23 cellular contexts compared by ENCODE assay signal in the genomic region with DNA sequence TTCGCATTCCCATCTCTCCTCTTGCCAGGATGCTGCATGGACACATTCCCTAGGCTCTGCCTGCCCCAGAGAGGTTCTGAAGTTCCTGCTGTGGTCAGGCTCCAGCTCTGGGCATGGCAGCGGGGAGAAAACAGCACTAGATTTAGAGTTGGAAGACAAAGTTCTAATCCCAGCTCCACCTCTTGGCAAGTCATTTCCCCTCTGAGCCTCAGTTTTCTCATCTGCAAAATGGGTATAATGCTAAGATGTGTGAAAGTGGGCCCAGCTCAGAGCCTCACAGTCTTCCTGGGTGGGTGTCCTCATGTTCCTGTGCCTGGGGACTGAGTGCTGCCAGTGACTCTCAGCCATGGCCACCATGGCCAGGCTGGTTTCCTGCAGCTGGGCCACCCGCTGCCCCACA. TPM values are rescaled to one million over a fixed set of nuclear protein-coding genes. Genes with fewer than 3 reads are reported as not detected.
DNase-seq lines count a peak whose midpoint lies in the region; ATAC-seq, FAIRE-seq and TF ChIP-seq lines count a peak whose summit lies in the region.
"Had no signal": no experiment of that assay in that cellular context is flagged by ENCODE, and none has a peak within 500 bp of the region (broad histone marks: within the 10 kb centered on the region; RNA-seq: fewer than 3 reads in every experiment).

No MANE protein-coding gene starts in this region.

- H4K20me1 ChIP-seq in H1 (replicated peaks in 1 of 2; ENCODE audit: control insufficient read depth in 1 of 2, insufficient read depth in 2 of 2, low read length in 2 of 2) (peaks cover 3 to 18% of the 10 kb centered on the region in 2 experiments), osteoblast (ENCODE audit: insufficient read depth, low read length) (peaks cover 26% of the 10 kb centered on the region)

- no peak for TF ChIP-seq EP300 in H1 (IDR thresholded peaks at IDR 0.05; ENCODE audit: borderline replicate concordance in 1 of 2, low read depth in 2 of 2, low read length in 2 of 2)

- H3K27ac Mint-ChIP-seq in WTC11, result peak overlapping the region; percentile 40; the same call in 1 of the 2 replicates
- H3K27ac Mint-ChIP-seq: B cell; CD4-positive, alpha-beta T cell; CD8-positive, alpha-beta T cell had no signal

- H3K18ac ChIP-seq in H1 (ENCODE audit: extremely low read depth, low read length), result no peak overlapping the region

- H3K4me1 Mint-ChIP-seq in WTC11, result peaks cover 27% of the 10 kb centered on the region
- H3K4me1 Mint-ChIP-seq: B cell had no signal

- CTCF ChIA-PET in WTC11 (lab: Charles Lee) (interaction anchor here (0.6 to 2.1 kb wide), 6 partner anchors 23 to 256 kb away, joined by 3 to 6 read pairs (median 3); no protein-coding TSS in a partner anchor), H1 (lab: Charles Lee; ENCODE audit: partially characterized antibody) (interaction anchor here (0.5 to 2.0 kb wide), 6 partner anchors 9 to 675 kb away, joined by 3 to 16 read pairs (median 4); no protein-coding TSS in a partner anchor)

- no peak for TF ChIP-seq POLR2A in heart left ventricle (IDR thresholded peaks at IDR 0.05)
- no peak for TF ChIP-seq POLR2A in H1 (IDR thresholded peaks at IDR 0.05; ENCODE audit: control extremely low read depth in 1 of 2, low read depth in 2 of 2, low read length in 2 of 2)

- H3K27me3 Mint-ChIP-seq in WTC11 (ENCODE audit: low read depth), result no peaks in the 10 kb centered on the region
- H3K27me3 Mint-ChIP-seq: B cell; CD4-positive, alpha-beta T cell had no signal

- H3K27me3 ChIP-seq in heart left ventricle, result no peaks in the 10 kb centered on the region
- no peaks in the 10 kb centered on the region; a peak in 1 of 7 replicates for H3K27me3 ChIP-seq in H1 (replicated peaks in 1 of 4; ENCODE audit: control insufficient read depth in 3 of 4, extremely low read depth in 1 of 4, insufficient read depth in 3 of 4, low read length in 3 of 4)
- H3K27me3 ChIP-seq in osteoblast (ENCODE audit: insufficient read depth, low read length), result no peaks in the 10 kb centered on the region
- no peaks in the 10 kb centered on the region for H3K27me3 ChIP-seq in SJCRH30
- H3K27me3 ChIP-seq: BLaER1 treated with 17β-estradiol and CSF1 and Interleukin-3, amounts not matched to agents 10 nM and 100 nM had no signal

- H3K36me3 ChIP-seq in heart left ventricle (peaks cover 0 to 29% (median 8%) of the 10 kb centered on the region in 9 donors), H1 (ENCODE audit: control insufficient read depth in 2 of 4, insufficient read depth in 4 of 4, low read length in 3 of 4) (no peaks in the 10 kb centered on the region; a peak in 2 of 8 replicates), osteoblast (ENCODE audit: insufficient read depth, low read length) (no peaks in the 10 kb centered on the region), SJCRH30 (no peaks in the 10 kb centered on the region)

- no peak for TF ChIP-seq RAD21 in H1 (IDR thresholded peaks at IDR 0.05 in 1 of 2, conservative IDR thresholded peaks at IDR 0.05 in 1 of 2; ENCODE audit: low read depth in 2 of 2, low read length in 2 of 2)

- H2BK5ac ChIP-seq in H1 (ENCODE audit: low read depth, low read length), result no peak overlapping the region

- no peak overlapping the region for H2BK20ac ChIP-seq in H1 (ENCODE audit: low read length)

- H3K4me3 Mint-ChIP-seq in WTC11, result no peak overlapping the region
- H3K4me3 Mint-ChIP-seq: B cell; CD4-positive, alpha-beta T cell; CD8-positive, alpha-beta T cell had no signal

- no peaks in the 10 kb centered on the region for H3K23me2 ChIP-seq in H1 (ENCODE audit: low read depth, low read length)

- H3K36me3 Mint-ChIP-seq in WTC11, result no peaks in the 10 kb centered on the region; the same call in 1 of the 2 replicates

- no peak overlapping the region for H4K5ac ChIP-seq in H1 (ENCODE audit: insufficient read length, low read depth, low read length)

- POLR2A ChIA-PET in WTC11 (lab: Charles Lee) (interaction anchor here (0.5 to 1.2 kb wide), 2 partner anchors 10 to 105 kb away, joined by 3 to 10 read pairs; partner anchors contain the start of gene PEPD), H1 (lab: Charles Lee; ENCODE audit: partially characterized antibody) (interaction anchor here (0.6 to 2.1 kb wide), 5 partner anchors 9 to 110 kb away, joined by 3 to 14 read pairs (median 3); partner anchors contain the start of genes CHST8 and PEPD)

- peaks cover 0 to 34% of the 10 kb centered on the region in 2 experiments; a peak in 3 of 4 replicates for H3K79me2 ChIP-seq in H1 (ENCODE audit: control insufficient read depth in 1 of 2, insufficient read depth in 2 of 2, low read length in 2 of 2)
- peaks cover 46% of the 10 kb centered on the region for H3K79me2 ChIP-seq in osteoblast (ENCODE audit: insufficient read depth, low read length)

- H3K4me2 ChIP-seq in H1 (ENCODE audit: insufficient read depth in 1 of 2, low read depth in 2 of 2, low read length in 2 of 2) (no peak overlapping the region), osteoblast (ENCODE audit: insufficient read depth, low read length) (no peak overlapping the region)
- H3K4me2 ChIP-seq: A549; BLaER1 treated with 17β-estradiol and CSF1 and Interleukin-3, amounts not matched to agents 10 nM and 100 nM had no signal

- H3K9ac ChIP-seq in H1 (replicated peaks in 1 of 4; ENCODE audit: extremely low read depth in 1 of 4, low read depth in 3 of 4, low read length in 3 of 4), result no peak overlapping the region
- H3K9ac ChIP-seq: BLaER1 treated with 17β-estradiol and CSF1 and Interleukin-3, amounts not matched to agents 10 nM and 100 nM had no signal

- ATAC-seq in Right ventricle myocardium inferior, result no peak
- ATAC-seq in heart left ventricle, result no peak
- ATAC-seq in WTC11, result no peak
- no peak for ATAC-seq in GM18511 (IDR thresholded peaks at IDR 0.05; ENCODE audit: unreplicated experiment)
- ATAC-seq: CD8-positive, alpha-beta T cell had no signal

- H3K23ac ChIP-seq in H1 (ENCODE audit: insufficient read length), result no peak overlapping the region

- FAIRE-seq in H1 (lab: Jason Lieb, UNC), result no peak
- FAIRE-seq: A549, D721Med, G401.6, GM12891 had no signal

- intact Hi-C loops in Right ventricle myocardium inferior (cut with DNase I) (no loop called here), heart left ventricle (cut with DNase I) (no loop called here)

- no peak overlapping the region for H2BK12ac ChIP-seq in H1 (ENCODE audit: low read depth, low read length)

- H3K27ac ChIP-seq in heart left ventricle (no peak overlapping the region), H1 (ENCODE audit: low read depth, low read length) (no peak overlapping the region), osteoblast (ENCODE audit: low read depth, low read length) (no peak overlapping the region), SJCRH30 (no peak overlapping the region)
- H3K27ac ChIP-seq: 22Rv1; A549; BLaER1 treated with 17β-estradiol and CSF1 and Interleukin-3, amounts not matched to agents 10 nM and 100 nM; C4-2B had no signal

- H2AK5ac ChIP-seq in H1 (ENCODE audit: low read depth, low read length), result no peak overlapping the region

- peaks cover 0 to 29% (median 16%) of the 10 kb centered on the region in 12 donors for H3K4me1 ChIP-seq in heart left ventricle
- H3K4me1 ChIP-seq in H1 (replicated peaks in 1 of 4; ENCODE audit: control insufficient read depth in 3 of 4, insufficient read depth in 4 of 4, low read length in 3 of 4), result peaks cover 0 to 19% (median 7%) of the 10 kb centered on the region in 4 experiments; a peak in 6 of 7 replicates
- H3K4me1 ChIP-seq in osteoblast (ENCODE audit: insufficient read depth, low read length), result no peaks in the 10 kb centered on the region
- H3K4me1 ChIP-seq in SJCRH30, result peaks cover 23% of the 10 kb centered on the region
- H3K4me1 ChIP-seq: A549, Caco-2 had no signal

- H3K9me3 ChIP-seq in heart left ventricle (no peaks in the 10 kb centered on the region), H1 (ENCODE audit: insufficient read depth in 2 of 2, low read depth in 1 of 2, low read length in 1 of 2) (no peaks in the 10 kb centered on the region), osteoblast (ENCODE audit: low read depth, low read length) (no peaks in the 10 kb centered on the region), SJCRH30 (replicated peaks) (no peaks in the 10 kb centered on the region)
- H3K9me3 ChIP-seq: A549; BLaER1 treated with 17β-estradiol and CSF1 and Interleukin-3, amounts not matched to agents 10 nM and 100 nM; Caco-2 had no signal

- no peak overlapping the region for H4K8ac ChIP-seq in H1 (ENCODE audit: extremely low read depth, insufficient read depth, low read length)

- WGBS in heart left ventricle, 4 donors, result 93 to 97% (median 97%) methylated on average over 2 to 3 of the region's 3 CpGs
- WGBS in H1 (ENCODE audit: extremely low coverage in 1 of 2, insufficient coverage in 1 of 2, insufficient read length in 1 of 2, insufficient replicate concordance in 2 of 2, low coverage in 1 of 2, low lambda C conversion rate in 2 of 2, missing lambda C conversion rate in 1 of 2), 2 experiments, result 91% methylated on average over 3 of the region's 3 CpGs; no CpG with 5 or more reads in 1 of the 2 experiments

- H3K9me3 Mint-ChIP-seq in WTC11, result no peaks in the 10 kb centered on the region
- H3K9me3 Mint-ChIP-seq: CD4-positive, alpha-beta T cell; CD8-positive, alpha-beta T cell had no signal

- no peak overlapping the region for H3K4me3 ChIP-seq in heart left ventricle
- no peak overlapping the region for H3K4me3 ChIP-seq in H1 (ENCODE audit: extremely low read depth in 1 of 4, insufficient read depth in 2 of 4, low read depth in 3 of 4, low read length in 4 of 4)
- H3K4me3 ChIP-seq in osteoblast (ENCODE audit: insufficient read depth, low read length), result no peak overlapping the region
- H3K4me3 ChIP-seq in SJCRH30, result no peak overlapping the region
- H3K4me3 ChIP-seq: A549; BLaER1 treated with 17β-estradiol and CSF1 and Interleukin-3, amounts not matched to agents 10 nM and 100 nM had no signal

- TF ChIP-seq CTCF in heart left ventricle (IDR thresholded peaks at IDR 0.05), result no peak
- no peak for TF ChIP-seq CTCF in WTC11 (IDR thresholded peaks at IDR 0.05)
- TF ChIP-seq CTCF in H1 (IDR thresholded peaks at IDR 0.05; ENCODE audit: control extremely low read depth in 1 of 3, insufficient read depth in 1 of 3, low read depth in 1 of 3, low read length in 3 of 3), result no peak
- no peak for TF ChIP-seq CTCF in osteoblast (IDR thresholded peaks at IDR 0.05; ENCODE audit: extremely low read depth, low read depth, low read length)

- DNase-seq in Right ventricle myocardium inferior (ENCODE audit: missing footprints) (peak; percentile 32), heart left ventricle (no peak), WTC11 (ENCODE audit: low spot score) (no peak), H1 (ENCODE audit: low read depth in 1 of 2, low spot score in 2 of 2) (no peak), osteoblast (ENCODE audit: insufficient read length, low spot score, missing footprints) (peak; percentile 39), NCI-H345 treated with DMSO at 0.1 percent for 48 hours (lab: John Stamatoyannopoulos, UW; ENCODE audit: unreplicated experiment) (no peak), SJCRH30 (no peak)
- DNase-seq: AML-193; Caco-2; Calu3; CD4-positive, alpha-beta T cell; CD8-positive, alpha-beta T cell; DMS79 treated with DMSO at 0.1 percent for 48 hours; GF-D8 had no signal

- no peak overlapping the region for H3K4ac ChIP-seq in H1 (replicated peaks; ENCODE audit: insufficient read length, low read depth, low read length)

- no peak overlapping the region for H2BK120ac ChIP-seq in H1 (replicated peaks; ENCODE audit: low read depth, low read length)

- H2BK15ac ChIP-seq in H1 (ENCODE audit: low read length), result no peak overlapping the region

- H3K14ac ChIP-seq in H1 (ENCODE audit: insufficient read length), result no peak overlapping the region

- peaks cover 27% of the 10 kb centered on the region for H3K79me1 ChIP-seq in H1 (ENCODE audit: low read depth, low read length)

- no peak overlapping the region for H4K91ac ChIP-seq in H1 (replicated peaks; ENCODE audit: insufficient read length, low read length)

- H3K56ac ChIP-seq in H1 (replicated peaks; ENCODE audit: insufficient read length, low read depth, low read length), result no peak overlapping the region

- H2AFZ ChIP-seq in H1 (ENCODE audit: low read length), result no peak overlapping the region
- no peak overlapping the region for H2AFZ ChIP-seq in osteoblast (ENCODE audit: low read length)

RNA-seq across cellular contexts. Expression of gene PEPD, which starts 9.6 kb away (rescaled TPM):
- 32.1 TPM for total RNA-seq in Right ventricle myocardium inferior
- 10 to 100 TPM; 24.1 to 45.7 (median 29.9) TPM for total RNA-seq in heart left ventricle
- polyA plus RNA-seq in heart left ventricle, result 10 to 100 TPM; 19.4 to 43.7 TPM
- total RNA-seq in WTC11 (2021), result 76.5 to 83.1 TPM (median 78.6 TPM) in 3 replicates
- 84.1 and 86.4 TPM in 2 replicates for total RNA-seq in H1 (2021; fragmentation: NEBNext Ultra II Directional; extraction: Animal tissue kit (Norgen Biotek cat#: 25700))
- polyA plus RNA-seq in H1 (2011; rRNA removed), result 178 and 195 TPM in 2 replicates
- polyA plus RNA-seq in H1 (2011; cell fraction: cytosol; rRNA removed), result 144 TPM
- polyA plus RNA-seq in H1 (2011; cell fraction: nucleus; rRNA removed), result 128 TPM
- 82.7 to 110 TPM (median 107 TPM) in 4 replicates for polyA plus RNA-seq in H1 (2012, experiment 1 of 2)
- polyA plus RNA-seq in H1 (2012, experiment 2 of 2), result 153 TPM
- 63.2 TPM for polyA plus RNA-seq in H1 (2013, experiment 1 of 2)
- 57.0 TPM for polyA plus RNA-seq in H1 (2013, experiment 2 of 2)
- polyA minus RNA-seq in H1 (2011; rRNA and poly(A)+ RNA removed), result 84.8 and 107 TPM in 2 replicates
- 51.7 TPM for polyA minus RNA-seq in H1 (2011; cell fraction: cytosol; rRNA and poly(A)+ RNA removed)
- polyA minus RNA-seq in H1 (2011; cell fraction: nucleus; rRNA and poly(A)+ RNA removed), result 37.1 TPM
- total RNA-seq in osteoblast, result 82.8 and 87.9 TPM in 2 replicates
- total RNA-seq in SJCRH30 (2014; rRNA removed; shearing (Covaris generic)), result 39.5 and 40.2 TPM in 2 replicates

Comparison
In these comparisons a context has a peak if more than half of its experiments do, and no peak if none do; other contexts are left out.
1. DNase-seq: peak in Right ventricle myocardium inferior (single experiment) and osteoblast (single experiment); none in heart left ventricle (0 of 5), WTC11 (single experiment), H1 (0 of 2), NCI-H345 treated with DMSO at 0.1 percent for 48 hours (single experiment) and SJCRH30 (0 of 2).